ENCODE assay signal across 1 cellular context in the genomic region with DNA sequence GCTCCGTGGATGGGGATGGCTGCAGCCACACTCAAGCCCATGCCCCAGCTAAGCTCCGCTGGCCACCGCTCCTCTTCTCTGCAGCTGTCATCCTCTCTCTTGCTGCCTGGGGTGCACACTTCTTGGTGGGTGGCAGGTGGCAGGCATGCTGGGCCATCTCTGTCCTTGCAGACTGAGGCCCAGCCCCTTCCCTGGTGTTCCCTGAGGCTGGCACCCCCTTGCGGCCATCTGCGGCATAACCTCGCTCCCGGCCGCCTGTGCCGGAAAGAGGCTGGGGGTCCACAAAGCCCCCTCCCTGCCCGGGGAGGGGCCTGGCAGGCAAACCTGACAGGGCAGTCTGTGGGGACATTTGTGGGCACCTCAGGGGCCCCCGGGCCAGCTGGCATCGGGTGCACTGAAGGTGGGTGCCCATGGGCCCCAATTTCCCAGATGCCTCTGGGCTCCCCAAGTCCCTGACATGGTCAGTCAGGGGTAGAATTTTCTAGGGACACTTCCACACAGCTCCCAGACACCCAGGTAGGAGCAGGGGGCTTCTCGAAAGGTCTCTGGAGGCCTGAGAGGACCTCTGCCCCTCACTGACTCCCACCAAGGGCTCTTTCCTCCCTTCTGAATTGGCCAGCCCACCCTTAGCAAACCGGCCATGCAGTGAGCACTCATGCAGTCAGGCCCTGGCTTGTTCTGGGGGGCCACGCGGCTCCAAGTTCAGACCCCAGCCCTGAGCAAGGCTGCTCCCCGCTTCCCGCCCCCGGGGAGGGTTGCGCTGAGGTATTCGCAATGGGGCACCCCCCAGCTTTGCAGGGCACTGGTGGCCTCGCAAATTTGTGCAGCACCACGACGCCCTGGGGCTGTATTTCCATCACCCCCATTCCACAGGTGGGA.
TF ChIP-seq lines count a peak whose summit lies in the region.

No MANE protein-coding gene starts in this region.

TF ChIP-seq in HEK293, 187 proteins besides CTCF, POLR2A, EP300 and RAD21 (continued from another document):
- TF ChIP-seq, protein P1, sequence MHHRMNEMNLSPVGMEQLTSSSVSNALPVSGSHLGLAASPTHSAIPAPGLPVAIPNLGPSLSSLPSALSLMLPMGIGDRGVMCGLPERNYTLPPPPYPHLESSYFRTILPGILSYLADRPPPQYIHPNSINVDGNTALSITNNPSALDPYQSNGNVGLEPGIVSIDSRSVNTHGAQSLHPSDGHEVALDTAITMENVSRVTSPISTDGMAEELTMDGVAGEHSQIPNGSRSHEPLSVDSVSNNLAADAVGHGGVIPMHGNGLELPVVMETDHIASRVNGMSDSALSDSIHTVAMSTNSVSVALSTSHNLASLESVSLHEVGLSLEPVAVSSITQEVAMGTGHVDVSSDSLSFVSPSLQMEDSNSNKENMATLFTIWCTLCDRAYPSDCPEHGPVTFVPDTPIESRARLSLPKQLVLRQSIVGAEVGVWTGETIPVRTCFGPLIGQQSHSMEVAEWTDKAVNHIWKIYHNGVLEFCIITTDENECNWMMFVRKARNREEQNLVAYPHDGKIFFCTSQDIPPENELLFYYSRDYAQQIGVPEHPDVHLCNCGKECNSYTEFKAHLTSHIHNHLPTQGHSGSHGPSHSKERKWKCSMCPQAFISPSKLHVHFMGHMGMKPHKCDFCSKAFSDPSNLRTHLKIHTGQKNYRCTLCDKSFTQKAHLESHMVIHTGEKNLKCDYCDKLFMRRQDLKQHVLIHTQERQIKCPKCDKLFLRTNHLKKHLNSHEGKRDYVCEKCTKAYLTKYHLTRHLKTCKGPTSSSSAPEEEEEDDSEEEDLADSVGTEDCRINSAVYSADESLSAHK (tag by site-specific recombination; IDR thresholded peaks at IDR 0.05) = no peak
- TF ChIP-seq, protein P2, sequence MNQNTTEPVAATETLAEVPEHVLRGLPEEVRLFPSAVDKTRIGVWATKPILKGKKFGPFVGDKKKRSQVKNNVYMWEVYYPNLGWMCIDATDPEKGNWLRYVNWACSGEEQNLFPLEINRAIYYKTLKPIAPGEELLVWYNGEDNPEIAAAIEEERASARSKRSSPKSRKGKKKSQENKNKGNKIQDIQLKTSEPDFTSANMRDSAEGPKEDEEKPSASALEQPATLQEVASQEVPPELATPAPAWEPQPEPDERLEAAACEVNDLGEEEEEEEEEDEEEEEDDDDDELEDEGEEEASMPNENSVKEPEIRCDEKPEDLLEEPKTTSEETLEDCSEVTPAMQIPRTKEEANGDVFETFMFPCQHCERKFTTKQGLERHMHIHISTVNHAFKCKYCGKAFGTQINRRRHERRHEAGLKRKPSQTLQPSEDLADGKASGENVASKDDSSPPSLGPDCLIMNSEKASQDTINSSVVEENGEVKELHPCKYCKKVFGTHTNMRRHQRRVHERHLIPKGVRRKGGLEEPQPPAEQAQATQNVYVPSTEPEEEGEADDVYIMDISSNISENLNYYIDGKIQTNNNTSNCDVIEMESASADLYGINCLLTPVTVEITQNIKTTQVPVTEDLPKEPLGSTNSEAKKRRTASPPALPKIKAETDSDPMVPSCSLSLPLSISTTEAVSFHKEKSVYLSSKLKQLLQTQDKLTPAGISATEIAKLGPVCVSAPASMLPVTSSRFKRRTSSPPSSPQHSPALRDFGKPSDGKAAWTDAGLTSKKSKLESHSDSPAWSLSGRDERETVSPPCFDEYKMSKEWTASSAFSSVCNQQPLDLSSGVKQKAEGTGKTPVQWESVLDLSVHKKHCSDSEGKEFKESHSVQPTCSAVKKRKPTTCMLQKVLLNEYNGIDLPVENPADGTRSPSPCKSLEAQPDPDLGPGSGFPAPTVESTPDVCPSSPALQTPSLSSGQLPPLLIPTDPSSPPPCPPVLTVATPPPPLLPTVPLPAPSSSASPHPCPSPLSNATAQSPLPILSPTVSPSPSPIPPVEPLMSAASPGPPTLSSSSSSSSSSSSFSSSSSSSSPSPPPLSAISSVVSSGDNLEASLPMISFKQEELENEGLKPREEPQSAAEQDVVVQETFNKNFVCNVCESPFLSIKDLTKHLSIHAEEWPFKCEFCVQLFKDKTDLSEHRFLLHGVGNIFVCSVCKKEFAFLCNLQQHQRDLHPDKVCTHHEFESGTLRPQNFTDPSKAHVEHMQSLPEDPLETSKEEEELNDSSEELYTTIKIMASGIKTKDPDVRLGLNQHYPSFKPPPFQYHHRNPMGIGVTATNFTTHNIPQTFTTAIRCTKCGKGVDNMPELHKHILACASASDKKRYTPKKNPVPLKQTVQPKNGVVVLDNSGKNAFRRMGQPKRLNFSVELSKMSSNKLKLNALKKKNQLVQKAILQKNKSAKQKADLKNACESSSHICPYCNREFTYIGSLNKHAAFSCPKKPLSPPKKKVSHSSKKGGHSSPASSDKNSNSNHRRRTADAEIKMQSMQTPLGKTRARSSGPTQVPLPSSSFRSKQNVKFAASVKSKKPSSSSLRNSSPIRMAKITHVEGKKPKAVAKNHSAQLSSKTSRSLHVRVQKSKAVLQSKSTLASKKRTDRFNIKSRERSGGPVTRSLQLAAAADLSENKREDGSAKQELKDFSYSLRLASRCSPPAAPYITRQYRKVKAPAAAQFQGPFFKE (tag by site-specific recombination; IDR thresholded peaks at IDR 0.05; ENCODE audit: borderline replicate concordance) = no peak
- TF ChIP-seq KLF10 (tag by site-specific recombination; IDR thresholded peaks at IDR 0.05) (no peak), GLIS1 (tag by site-specific recombination; IDR thresholded peaks at IDR 0.05) (0 out of 2 replicates have a peak, but pooled peaks have one; percentile 21), SP7 (tag by site-specific recombination; IDR thresholded peaks at IDR 0.05) (no peak), ZNF654 (tag by site-specific recombination; IDR thresholded peaks at IDR 0.05; ENCODE audit: low read depth) (no peak), BCL11B (tag by site-specific recombination; IDR thresholded peaks at IDR 0.05; ENCODE audit: low read depth) (no peak), ZNF292 (tag by site-specific recombination; IDR thresholded peaks at IDR 0.05; ENCODE audit: borderline replicate concordance, low read depth) (no peak), ZNF747 (tag by site-specific recombination; IDR thresholded peaks at IDR 0.05) (no peak), SALL2 (tag by site-specific recombination; IDR thresholded peaks at IDR 0.05; ENCODE audit: borderline replicate concordance) (no peak), FEZF1 (tag by site-specific recombination; IDR thresholded peaks at IDR 0.05) (no peak), ZNF76 (tag by site-specific recombination; IDR thresholded peaks at IDR 0.05; ENCODE audit: borderline replicate concordance, low read depth) (0 out of 2 replicates have a peak, but pooled peaks have one; percentile 34), ZNF335 (tag by site-specific recombination; conservative IDR thresholded peaks at IDR 0.05) (peak; percentile 38; the same call in 1 of the 2 replicates), ZNF391 (tag by site-specific recombination; IDR thresholded peaks at IDR 0.05; ENCODE audit: borderline replicate concordance, low read depth) (no peak), ZNF610 (tag by site-specific recombination; IDR thresholded peaks at IDR 0.05; ENCODE audit: borderline replicate concordance) (no peak), ZNF37A (tag by site-specific recombination; IDR thresholded peaks at IDR 0.05) (no peak), ZIC2 (tag by site-specific recombination; IDR thresholded peaks at IDR 0.05) (peak; percentile 53), ZNF658 (tag by site-specific recombination; IDR thresholded peaks at IDR 0.05) (no peak)
